Comparison of ENCODE assay signal across 8 cellular contexts in the genomic region with DNA sequence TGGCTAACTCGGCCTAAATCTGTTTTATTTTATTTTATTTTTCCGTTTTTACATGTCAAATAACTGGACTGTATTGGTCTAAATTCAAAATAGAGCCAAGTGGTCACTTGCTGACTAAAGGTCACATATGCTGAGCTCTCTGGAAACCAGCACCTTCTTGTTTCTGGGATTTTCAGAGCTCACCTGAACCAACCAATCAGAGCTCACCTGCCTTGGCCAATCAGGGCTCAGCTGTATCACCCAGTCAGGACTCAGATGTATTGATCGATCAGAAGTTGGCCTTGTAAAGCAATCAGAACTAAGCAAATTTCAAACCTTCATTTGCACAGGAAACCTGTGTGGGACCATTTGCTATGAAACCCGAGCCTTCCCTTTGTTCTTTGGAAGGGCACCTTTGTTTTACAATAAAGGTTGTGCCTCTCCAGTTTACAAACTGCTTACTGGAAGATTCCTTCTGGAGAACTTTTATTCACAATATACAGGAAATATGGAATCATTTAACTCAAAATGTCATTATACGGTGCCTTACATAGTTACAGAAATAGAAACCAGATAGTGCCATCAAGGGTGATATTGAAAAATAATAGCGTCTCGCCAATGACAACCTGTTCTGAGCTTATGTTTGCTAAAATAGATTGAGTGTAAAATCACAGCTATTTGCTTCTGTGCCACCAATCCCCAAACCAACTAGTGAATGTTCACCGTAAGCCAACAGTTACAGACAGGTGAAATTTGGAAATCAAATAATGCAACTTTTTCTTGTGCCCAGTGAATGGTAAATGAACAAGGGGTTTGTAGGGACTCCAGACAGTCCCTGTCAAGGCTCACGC. TPM values are rescaled to one million over a fixed set of nuclear protein-coding genes. Genes with fewer than 3 reads are reported as not detected.
DNase-seq lines count a peak whose midpoint lies in the region; ATAC-seq and TF ChIP-seq lines count a peak whose summit lies in the region.

No MANE protein-coding gene starts in this region.

- no peaks in the 10 kb centered on the region for H3K9me3 ChIP-seq in neural progenitor cell (ENCODE audit: low read depth)
- H3K9me3 ChIP-seq in ovary: no peaks in the 10 kb centered on the region

- TF ChIP-seq CTCF in GM06990 (IDR thresholded peaks at IDR 0.05; ENCODE audit: insufficient read depth, low read length, poor library complexity, severe bottlenecking) (no peak), coronary artery (IDR thresholded peaks at IDR 0.05) (no peak), neural progenitor cell (IDR thresholded peaks at IDR 0.05) (no peak), ovary (IDR thresholded peaks at IDR 0.05) (no peak)

- WGBS in ovary, 3 donors: 46 to 54% (median 47%) methylated on average over 9 of the region's 9 CpGs

- no peaks in the 10 kb centered on the region for H3K9me3 Mint-ChIP-seq in neural progenitor cell

- no peaks in the 10 kb centered on the region for H3K36me3 Mint-ChIP-seq in neural progenitor cell

- ATAC-seq in GM18511 (IDR thresholded peaks at IDR 0.05; ENCODE audit: unreplicated experiment): no peak

- peaks cover 23% of the 10 kb centered on the region for H3K27me3 Mint-ChIP-seq in neural progenitor cell (ENCODE audit: insufficient read depth, low read depth)

- peaks cover 12% of the 10 kb centered on the region for H3F3A ChIP-seq in neural progenitor cell (ENCODE audit: low read depth)

- H3K9ac ChIP-seq in neural progenitor cell: no peak overlapping the region

- H3K4me2 ChIP-seq in neural progenitor cell: peak overlapping the region; percentile 97

- intact Hi-C loops in ovary (cut with DNase I): no loop called here

- no peak for TF ChIP-seq POLR2A in ovary (IDR thresholded peaks at IDR 0.05)

- H3K27me3 ChIP-seq in GM06990 (replicated peaks; ENCODE audit: control insufficient read depth, insufficient read depth, low read length): no peaks in the 10 kb centered on the region
- peaks cover 56% of the 10 kb centered on the region for H3K27me3 ChIP-seq in neural progenitor cell
- H3K27me3 ChIP-seq in ovary: no peaks in the 10 kb centered on the region

- H3K4me1 Mint-ChIP-seq in neural progenitor cell: peaks cover 25% of the 10 kb centered on the region

- no peaks in the 10 kb centered on the region for H3K36me3 ChIP-seq in GM06990 (ENCODE audit: control insufficient read depth, insufficient read depth, low read length)
- no peaks in the 10 kb centered on the region for H3K36me3 ChIP-seq in neural progenitor cell
- no peaks in the 10 kb centered on the region for H3K36me3 ChIP-seq in ovary

- H3K4me3 Mint-ChIP-seq in neural progenitor cell: peak overlapping the region; percentile 80

- H3K27ac Mint-ChIP-seq in neural progenitor cell: no peak overlapping the region

- H3K27ac ChIP-seq in coronary artery (no peak overlapping the region), neural progenitor cell (no peak overlapping the region), ovary (no peak overlapping the region)

- no peak for TF ChIP-seq EP300 in ovary (IDR thresholded peaks at IDR 0.05)

- no peak overlapping the region for H2AFZ ChIP-seq in neural progenitor cell (replicated peaks)

- H3K79me2 ChIP-seq in neural progenitor cell (ENCODE audit: low read depth): no peaks in the 10 kb centered on the region

- H3K4me3 ChIP-seq in GM06990 (replicated peaks; ENCODE audit: low read depth, low read length): peak overlapping the region; percentile 50
- peak overlapping the region; percentile 61 for H3K4me3 ChIP-seq in coronary artery
- H3K4me3 ChIP-seq in neural progenitor cell: peak overlapping the region; percentile 59
- H3K4me3 ChIP-seq in ovary: no peak overlapping the region

- H3K4me1 ChIP-seq in neural progenitor cell (peaks cover 8% of the 10 kb centered on the region), ovary (ENCODE audit: insufficient read depth) (no peaks in the 10 kb centered on the region)

- H4K20me1 ChIP-seq in neural progenitor cell (ENCODE audit: low read depth): no peaks in the 10 kb centered on the region

- no peak for DNase-seq in GM06990 (ENCODE audit: extremely low read depth, insufficient read length)
- peak; percentile 39 for DNase-seq in NCI-H146 treated with DMSO at 0.1 percent for 48 hours (lab: John Stamatoyannopoulos, UW; ENCODE audit: unreplicated experiment)
- peak; percentile 7 for DNase-seq in coronary artery (ENCODE audit: low spot score)
- no peak for DNase-seq in neural progenitor cell (ENCODE audit: low spot score)
- DNase-seq in middle frontal gyrus (ENCODE audit: extremely low spot score, low spot score): no peak
- no peak for DNase-seq in ovary
- DNase-seq in 8988T: no peak

RNA-seq across cellular contexts. Expression of a gene that starts 17.3 kb away (rescaled TPM):
- total RNA-seq in neural progenitor cell (ENCODE audit: low replicate concordance) (0.02 and 0.87 TPM in 2 replicates), ovary (10 to 100 TPM in 1 of 7 donors, 1 to 10 TPM in 6; 2.0 to 14.1 (median 5.4) TPM)
- polyA plus RNA-seq in ovary: 1 to 10 TPM; 1.2 to 3.3 TPM

RNA-seq across cellular contexts. Expression of a gene that starts 29.1 kb away (rescaled TPM):
- not detected in 2 replicates for total RNA-seq in neural progenitor cell (ENCODE audit: low replicate concordance)
- total RNA-seq in ovary: 1 to 10 TPM in 2 of 7 donors, under 1 TPM in 4, not detected in 1; 0.36 to 7.9 (median 0.56) TPM
- polyA plus RNA-seq in ovary: 1 to 10 TPM in 1 of 2 donors, under 1 TPM in 1; 0.29 to 1.5 TPM

Comparison
In these comparisons a context has a peak if more than half of its experiments do, and no peak if none do; other contexts are left out.
1. DNase-seq: peak in NCI-H146 treated with DMSO at 0.1 percent for 48 hours (single experiment) and coronary artery (single experiment); none in GM06990 (single experiment), neural progenitor cell (single experiment), middle frontal gyrus (single experiment), ovary (0 of 5) and 8988T (single experiment).